In genomic region chr6:56775498-56776166, GRCh38 we compare ENCODE assay signal across 12 cellular contexts.
"Had no signal": no experiment of that assay in that cellular context is flagged by ENCODE, and none has a peak within 500 bp of the region (broad histone marks: within the 10 kb centered on the region; RNA-seq: fewer than 3 reads in every experiment).

No MANE protein-coding gene starts in this region.

- H3K9me3 ChIP-seq: pancreas had no signal

- ATAC-seq: activated T-helper 17 cell treated with anti-CD3 and anti-CD28 coated beads, Interleukin-2, amount 50 U/mL, for 72 hours; pancreas; stimulated activated effector memory CD8-positive, alpha-beta T cell treated with anti-CD3 and anti-CD28 coated beads, Interleukin-12 subunit alpha, Interleukin-12 subunit beta, amount 100 ng/mL, for 72 hours had no signal

- H3K36me3 ChIP-seq: pancreas had no signal

- DNase-seq: activated CD4-positive, alpha-beta T cell treated with anti-CD3 and anti-CD28 coated beads for 1 hour; activated CD4-positive, alpha-beta T cell treated with anti-CD3 and anti-CD28 coated beads, Interleukin-2, amount 50 U/mL, for 4 hours; activated naive CD4-positive, alpha-beta T cell treated with anti-CD3 and anti-CD28 coated beads for 36 hours; immature natural killer cell; pancreas; retina; T-helper 1 cell had no signal

- FAIRE-seq: astrocyte, bronchial epithelial cell, pancreas had no signal

- H3K4me3 ChIP-seq: lung, pancreas had no signal

- H3K27me3 ChIP-seq: pancreas had no signal

- H3K27ac ChIP-seq: pancreas had no signal

- H3K4me1 ChIP-seq: pancreas had no signal
